2 cellular contexts compared by ENCODE assay signal in the genomic region with DNA sequence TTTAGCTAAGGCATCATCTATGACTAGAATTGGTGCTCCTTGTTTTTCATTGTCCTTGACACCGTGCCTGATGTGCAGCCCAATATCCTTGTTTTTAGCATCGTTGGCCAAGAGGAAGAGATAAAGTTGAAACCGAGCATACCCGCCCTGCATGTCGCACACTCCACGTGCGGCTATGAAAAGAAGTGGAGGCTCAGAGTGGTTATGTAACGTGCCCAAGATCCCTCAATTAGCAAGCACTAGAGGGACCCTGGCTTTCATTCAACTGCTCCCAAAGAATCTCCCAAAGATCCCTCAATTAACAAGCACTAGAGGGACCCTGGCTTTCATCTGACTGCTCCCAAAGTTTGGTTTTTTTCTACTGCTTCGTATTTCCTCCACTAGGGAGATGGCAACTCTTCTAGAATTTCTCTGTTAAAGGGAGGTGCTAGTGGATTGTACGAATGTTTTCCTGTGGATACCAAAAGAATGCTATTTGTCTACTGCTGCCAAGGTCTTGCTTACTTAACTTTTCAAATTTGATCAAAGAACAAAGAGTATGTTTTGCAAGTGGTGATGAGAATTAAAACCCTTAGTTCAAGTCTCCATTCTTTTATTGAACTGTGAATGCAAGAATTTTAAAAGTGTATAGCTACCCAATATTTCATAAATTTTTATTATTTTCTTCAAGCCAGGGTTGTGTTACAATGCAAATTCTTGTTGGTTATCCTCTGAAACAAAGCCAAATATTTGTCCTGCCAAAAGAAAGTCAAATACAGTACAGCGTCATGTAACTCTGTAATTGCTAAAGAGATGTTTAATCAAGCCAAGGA.
TF ChIP-seq lines count a peak whose summit lies in the region.

No MANE protein-coding gene starts in this region.

TF ChIP-seq in H1, 55 proteins besides CTCF, POLR2A, EP300 and RAD21 (continued from another document):
- no peak for TF ChIP-seq HDAC6 (IDR thresholded peaks at IDR 0.05; ENCODE audit: low read depth, low read length)

TF ChIP-seq in HepG2, 621 proteins besides CTCF, POLR2A, EP300 and RAD21 (continued from another document and continues in another):
- TF ChIP-seq HDAC2 (CRISPR knock-in tag; IDR thresholded peaks at IDR 0.05) (0 out of 2 replicates have a peak, but pooled peaks have one; percentile 41), ESRRA (CRISPR knock-in tag; IDR thresholded peaks at IDR 0.05; ENCODE audit: low read depth) (0 out of 2 replicates have a peak, but pooled peaks have one; percentile 19), FOXP4 (CRISPR knock-in tag; IDR thresholded peaks at IDR 0.05) (0 out of 2 replicates have a peak, but pooled peaks have one; percentile 10), HOMEZ (CRISPR knock-in tag; IDR thresholded peaks at IDR 0.05; ENCODE audit: low read depth) (peak; percentile 28; the same call in 1 of the 2 replicates), HDAC1 (CRISPR knock-in tag; IDR thresholded peaks at IDR 0.05) (peak; percentile 15; the same call in 1 of the 2 replicates), ZNF33A (CRISPR knock-in tag; IDR thresholded peaks at IDR 0.05; ENCODE audit: borderline replicate concordance) (no peak), TEF (CRISPR knock-in tag; IDR thresholded peaks at IDR 0.05) (peak; percentile 38; the same call in 1 of the 2 replicates), ZNF609 (CRISPR knock-in tag; IDR thresholded peaks at IDR 0.05; ENCODE audit: borderline replicate concordance) (no peak), CREM (IDR thresholded peaks at IDR 0.05) (0 out of 2 replicates have a peak, but pooled peaks have one; percentile 25), CREM (CRISPR knock-in tag; IDR thresholded peaks at IDR 0.05) (no peak), FOXJ3 (CRISPR knock-in tag; IDR thresholded peaks at IDR 0.05; ENCODE audit: borderline replicate concordance) (0 out of 2 replicates have a peak, but pooled peaks have one; percentile 24), HNF4A (CRISPR knock-in tag; IDR thresholded peaks at IDR 0.05) (0 out of 2 replicates have a peak, but pooled peaks have one; percentile 20), ZNF530 (CRISPR knock-in tag; IDR thresholded peaks at IDR 0.05; ENCODE audit: low read depth) (no peak), SOX5 (CRISPR knock-in tag; IDR thresholded peaks at IDR 0.05; ENCODE audit: borderline replicate concordance) (peak; percentile 70; the same call in 1 of the 2 replicates), SOX13 (IDR thresholded peaks at IDR 0.05) (no peak), SOX13 (CRISPR knock-in tag; conservative IDR thresholded peaks at IDR 0.05 in 1 of 2, IDR thresholded peaks at IDR 0.05 in 1 of 2) (peak in 1 of 2 experiments; percentile 50; a peak in 1 of 4 replicates), NKX3-1 (CRISPR knock-in tag; IDR thresholded peaks at IDR 0.05) (no peak), TBX3 (IDR thresholded peaks at IDR 0.05; ENCODE audit: borderline replicate concordance) (peak; percentile 56; the same call in 1 of the 2 replicates), SALL1 (CRISPR knock-in tag; IDR thresholded peaks at IDR 0.05) (peak; percentile 28; the same call in 1 of the 2 replicates)
- TF ChIP-seq, protein P1, sequence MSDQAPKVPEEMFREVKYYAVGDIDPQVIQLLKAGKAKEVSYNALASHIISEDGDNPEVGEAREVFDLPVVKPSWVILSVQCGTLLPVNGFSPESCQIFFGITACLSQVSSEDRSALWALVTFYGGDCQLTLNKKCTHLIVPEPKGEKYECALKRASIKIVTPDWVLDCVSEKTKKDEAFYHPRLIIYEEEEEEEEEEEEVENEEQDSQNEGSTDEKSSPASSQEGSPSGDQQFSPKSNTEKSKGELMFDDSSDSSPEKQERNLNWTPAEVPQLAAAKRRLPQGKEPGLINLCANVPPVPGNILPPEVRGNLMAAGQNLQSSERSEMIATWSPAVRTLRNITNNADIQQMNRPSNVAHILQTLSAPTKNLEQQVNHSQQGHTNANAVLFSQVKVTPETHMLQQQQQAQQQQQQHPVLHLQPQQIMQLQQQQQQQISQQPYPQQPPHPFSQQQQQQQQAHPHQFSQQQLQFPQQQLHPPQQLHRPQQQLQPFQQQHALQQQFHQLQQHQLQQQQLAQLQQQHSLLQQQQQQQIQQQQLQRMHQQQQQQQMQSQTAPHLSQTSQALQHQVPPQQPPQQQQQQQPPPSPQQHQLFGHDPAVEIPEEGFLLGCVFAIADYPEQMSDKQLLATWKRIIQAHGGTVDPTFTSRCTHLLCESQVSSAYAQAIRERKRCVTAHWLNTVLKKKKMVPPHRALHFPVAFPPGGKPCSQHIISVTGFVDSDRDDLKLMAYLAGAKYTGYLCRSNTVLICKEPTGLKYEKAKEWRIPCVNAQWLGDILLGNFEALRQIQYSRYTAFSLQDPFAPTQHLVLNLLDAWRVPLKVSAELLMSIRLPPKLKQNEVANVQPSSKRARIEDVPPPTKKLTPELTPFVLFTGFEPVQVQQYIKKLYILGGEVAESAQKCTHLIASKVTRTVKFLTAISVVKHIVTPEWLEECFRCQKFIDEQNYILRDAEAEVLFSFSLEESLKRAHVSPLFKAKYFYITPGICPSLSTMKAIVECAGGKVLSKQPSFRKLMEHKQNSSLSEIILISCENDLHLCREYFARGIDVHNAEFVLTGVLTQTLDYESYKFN (CRISPR knock-in tag; conservative IDR thresholded peaks at IDR 0.05), result peak; percentile 35; the same call in 1 of the 2 replicates
- TF ChIP-seq, protein P2, sequence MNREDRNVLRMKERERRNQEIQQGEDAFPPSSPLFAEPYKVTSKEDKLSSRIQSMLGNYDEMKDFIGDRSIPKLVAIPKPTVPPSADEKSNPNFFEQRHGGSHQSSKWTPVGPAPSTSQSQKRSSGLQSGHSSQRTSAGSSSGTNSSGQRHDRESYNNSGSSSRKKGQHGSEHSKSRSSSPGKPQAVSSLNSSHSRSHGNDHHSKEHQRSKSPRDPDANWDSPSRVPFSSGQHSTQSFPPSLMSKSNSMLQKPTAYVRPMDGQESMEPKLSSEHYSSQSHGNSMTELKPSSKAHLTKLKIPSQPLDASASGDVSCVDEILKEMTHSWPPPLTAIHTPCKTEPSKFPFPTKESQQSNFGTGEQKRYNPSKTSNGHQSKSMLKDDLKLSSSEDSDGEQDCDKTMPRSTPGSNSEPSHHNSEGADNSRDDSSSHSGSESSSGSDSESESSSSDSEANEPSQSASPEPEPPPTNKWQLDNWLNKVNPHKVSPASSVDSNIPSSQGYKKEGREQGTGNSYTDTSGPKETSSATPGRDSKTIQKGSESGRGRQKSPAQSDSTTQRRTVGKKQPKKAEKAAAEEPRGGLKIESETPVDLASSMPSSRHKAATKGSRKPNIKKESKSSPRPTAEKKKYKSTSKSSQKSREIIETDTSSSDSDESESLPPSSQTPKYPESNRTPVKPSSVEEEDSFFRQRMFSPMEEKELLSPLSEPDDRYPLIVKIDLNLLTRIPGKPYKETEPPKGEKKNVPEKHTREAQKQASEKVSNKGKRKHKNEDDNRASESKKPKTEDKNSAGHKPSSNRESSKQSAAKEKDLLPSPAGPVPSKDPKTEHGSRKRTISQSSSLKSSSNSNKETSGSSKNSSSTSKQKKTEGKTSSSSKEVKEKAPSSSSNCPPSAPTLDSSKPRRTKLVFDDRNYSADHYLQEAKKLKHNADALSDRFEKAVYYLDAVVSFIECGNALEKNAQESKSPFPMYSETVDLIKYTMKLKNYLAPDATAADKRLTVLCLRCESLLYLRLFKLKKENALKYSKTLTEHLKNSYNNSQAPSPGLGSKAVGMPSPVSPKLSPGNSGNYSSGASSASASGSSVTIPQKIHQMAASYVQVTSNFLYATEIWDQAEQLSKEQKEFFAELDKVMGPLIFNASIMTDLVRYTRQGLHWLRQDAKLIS (CRISPR knock-in tag; IDR thresholded peaks at IDR 0.05), result no peak
- TF ChIP-seq, protein P3, sequence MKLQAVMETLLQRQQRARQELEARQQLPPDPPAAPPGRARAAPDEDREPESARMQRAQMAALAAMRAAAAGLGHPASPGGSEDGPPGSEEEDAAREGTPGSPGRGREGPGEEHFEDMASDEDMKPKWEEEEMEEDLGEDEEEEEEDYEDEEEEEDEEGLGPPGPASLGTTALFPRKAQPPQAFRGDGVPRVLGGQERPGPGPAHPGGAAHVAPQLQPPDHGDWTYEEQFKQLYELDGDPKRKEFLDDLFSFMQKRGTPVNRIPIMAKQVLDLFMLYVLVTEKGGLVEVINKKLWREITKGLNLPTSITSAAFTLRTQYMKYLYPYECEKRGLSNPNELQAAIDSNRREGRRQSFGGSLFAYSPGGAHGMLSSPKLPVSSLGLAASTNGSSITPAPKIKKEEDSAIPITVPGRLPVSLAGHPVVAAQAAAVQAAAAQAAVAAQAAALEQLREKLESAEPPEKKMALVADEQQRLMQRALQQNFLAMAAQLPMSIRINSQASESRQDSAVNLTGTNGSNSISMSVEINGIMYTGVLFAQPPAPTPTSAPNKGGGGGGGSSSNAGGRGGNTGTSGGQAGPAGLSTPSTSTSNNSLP (IDR thresholded peaks at IDR 0.05; ENCODE audit: low read depth, low read length), result peak; percentile 34; the same call in 1 of the 2 replicates
- TF ChIP-seq, protein P4, sequence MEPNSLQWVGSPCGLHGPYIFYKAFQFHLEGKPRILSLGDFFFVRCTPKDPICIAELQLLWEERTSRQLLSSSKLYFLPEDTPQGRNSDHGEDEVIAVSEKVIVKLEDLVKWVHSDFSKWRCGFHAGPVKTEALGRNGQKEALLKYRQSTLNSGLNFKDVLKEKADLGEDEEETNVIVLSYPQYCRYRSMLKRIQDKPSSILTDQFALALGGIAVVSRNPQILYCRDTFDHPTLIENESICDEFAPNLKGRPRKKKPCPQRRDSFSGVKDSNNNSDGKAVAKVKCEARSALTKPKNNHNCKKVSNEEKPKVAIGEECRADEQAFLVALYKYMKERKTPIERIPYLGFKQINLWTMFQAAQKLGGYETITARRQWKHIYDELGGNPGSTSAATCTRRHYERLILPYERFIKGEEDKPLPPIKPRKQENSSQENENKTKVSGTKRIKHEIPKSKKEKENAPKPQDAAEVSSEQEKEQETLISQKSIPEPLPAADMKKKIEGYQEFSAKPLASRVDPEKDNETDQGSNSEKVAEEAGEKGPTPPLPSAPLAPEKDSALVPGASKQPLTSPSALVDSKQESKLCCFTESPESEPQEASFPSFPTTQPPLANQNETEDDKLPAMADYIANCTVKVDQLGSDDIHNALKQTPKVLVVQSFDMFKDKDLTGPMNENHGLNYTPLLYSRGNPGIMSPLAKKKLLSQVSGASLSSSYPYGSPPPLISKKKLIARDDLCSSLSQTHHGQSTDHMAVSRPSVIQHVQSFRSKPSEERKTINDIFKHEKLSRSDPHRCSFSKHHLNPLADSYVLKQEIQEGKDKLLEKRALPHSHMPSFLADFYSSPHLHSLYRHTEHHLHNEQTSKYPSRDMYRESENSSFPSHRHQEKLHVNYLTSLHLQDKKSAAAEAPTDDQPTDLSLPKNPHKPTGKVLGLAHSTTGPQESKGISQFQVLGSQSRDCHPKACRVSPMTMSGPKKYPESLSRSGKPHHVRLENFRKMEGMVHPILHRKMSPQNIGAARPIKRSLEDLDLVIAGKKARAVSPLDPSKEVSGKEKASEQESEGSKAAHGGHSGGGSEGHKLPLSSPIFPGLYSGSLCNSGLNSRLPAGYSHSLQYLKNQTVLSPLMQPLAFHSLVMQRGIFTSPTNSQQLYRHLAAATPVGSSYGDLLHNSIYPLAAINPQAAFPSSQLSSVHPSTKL (CRISPR knock-in tag; IDR thresholded peaks at IDR 0.05), result peak; percentile 36; the same call in 1 of the 2 replicates
